ENCODE assay signal across 20 cellular contexts in the genomic region with DNA sequence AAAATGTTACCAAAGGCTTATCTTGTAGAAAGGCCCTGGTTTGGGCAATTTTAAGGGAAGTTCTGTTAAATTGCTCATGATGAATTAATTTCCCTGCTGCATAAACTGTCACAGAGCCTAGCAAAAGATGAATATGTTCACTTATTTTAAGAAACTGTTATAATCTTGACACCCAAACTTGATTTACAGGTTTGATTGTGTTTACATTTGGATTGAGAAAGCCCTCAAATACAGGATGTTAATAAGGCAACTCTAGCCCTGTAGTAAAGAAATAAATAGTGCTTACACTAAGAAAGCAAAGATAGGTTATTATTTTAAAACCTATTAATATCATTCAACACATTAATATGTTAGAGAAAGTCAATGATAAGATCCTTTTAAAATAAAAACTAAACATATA. TPM values are rescaled to one million over a fixed set of nuclear protein-coding genes. Genes with fewer than 3 reads are reported as not detected.
"Had no signal": no experiment of that assay in that cellular context is flagged by ENCODE, and none has a peak within 500 bp of the region (broad histone marks: within the 10 kb centered on the region; RNA-seq: fewer than 3 reads in every experiment).

No MANE protein-coding gene starts in this region.

- H3K4me1 Mint-ChIP-seq: natural killer cell had no signal

- H3K9me3 ChIP-seq: heart left ventricle, ovary, suprapubic skin, thyroid gland had no signal

- H3K36me3 Mint-ChIP-seq: natural killer cell had no signal

- DNase-seq: effector memory CD8-positive, alpha-beta T cell; erythroblast; foreskin melanocyte; heart left ventricle; hippocampal formation; left colon; mammary epithelial cell; natural killer cell; ovary; right cardiac atrium; small intestine; stimulated activated CD4-positive, alpha-beta T cell treated with anti-CD3 and anti-CD28 coated beads, Interleukin-12 subunit alpha, Interleukin-12 subunit beta, amount 100 ng/mL, for 4 hours; stimulated activated naive CD4-positive, alpha-beta T cell; thyroid gland had no signal

- H3K27ac Mint-ChIP-seq: dendritic cell treated with granulocyte-macrophage colony-stimulating factor and Interleukin-4, amounts not matched to agents 40 ng/mL and 50 ng/mL, for 4 days; effector memory CD8-positive, alpha-beta T cell; natural killer cell; type B pancreatic cell had no signal

- H3K36me3 ChIP-seq: heart left ventricle, ovary, suprapubic skin, thyroid gland had no signal

- H3K9me3 Mint-ChIP-seq: dendritic cell treated with granulocyte-macrophage colony-stimulating factor and Interleukin-4, amounts not matched to agents 40 ng/mL and 50 ng/mL, for 4 days; effector memory CD8-positive, alpha-beta T cell; natural killer cell; type B pancreatic cell had no signal

- H3K27ac ChIP-seq: heart left ventricle, ovary, suprapubic skin, thyroid gland had no signal

- H3K27me3 ChIP-seq: heart left ventricle, ovary, suprapubic skin, thyroid gland had no signal

- H3K4me3 ChIP-seq: heart left ventricle, ovary, suprapubic skin, thyroid gland had no signal

- FAIRE-seq: small intestine, urothelium cell line had no signal

- H3K4me3 Mint-ChIP-seq: dendritic cell treated with granulocyte-macrophage colony-stimulating factor and Interleukin-4, amounts not matched to agents 40 ng/mL and 50 ng/mL, for 4 days; effector memory CD8-positive, alpha-beta T cell; natural killer cell; neural crest cell; type B pancreatic cell had no signal

- H3K27me3 Mint-ChIP-seq: dendritic cell treated with granulocyte-macrophage colony-stimulating factor and Interleukin-4, amounts not matched to agents 40 ng/mL and 50 ng/mL, for 4 days; progenitor cell of endocrine pancreas; type B pancreatic cell had no signal

- H3K4me1 ChIP-seq: heart left ventricle, suprapubic skin, thyroid gland had no signal

RNA-seq across cellular contexts. Expression of a gene that starts 18.3 kb away (rescaled TPM):
- total RNA-seq: mammary epithelial cell, natural killer cell had no signal
